Comparison of ENCODE assay signal across 22 cellular contexts in genomic region chr10:97115846-97116245, GRCh38.
DNase-seq lines count a peak whose midpoint lies in the region; ATAC-seq, FAIRE-seq and TF ChIP-seq lines count a peak whose summit lies in the region.
"Had no signal": no experiment of that assay in that cellular context is flagged by ENCODE, and none has a peak within 500 bp of the region (broad histone marks: within the 10 kb centered on the region; RNA-seq: fewer than 3 reads in every experiment).

No MANE protein-coding gene starts in this region.

- H3K9ac ChIP-seq in HepG2 (ENCODE audit: insufficient read depth, low read depth, low read length) (no peak overlapping the region), K562 (ENCODE audit: insufficient read depth in 1 of 2, low read depth in 2 of 2, low read length in 2 of 2) (no peak overlapping the region)

- no peak for TF ChIP-seq POLR2A in HepG2 (IDR thresholded peaks at IDR 0.05; ENCODE audit: insufficient read depth in 1 of 2, low read depth in 2 of 2, low read length in 2 of 2)
- no peak for TF ChIP-seq POLR2A in right lobe of liver (IDR thresholded peaks at IDR 0.05)
- TF ChIP-seq POLR2A in K562 (conservative IDR thresholded peaks at IDR 0.05): no peak

- WGBS in HepG2 (ENCODE audit: low lambda C conversion rate): 0% methylated on average over 2 of the region's 2 CpGs
- WGBS in right lobe of liver (ENCODE audit: insufficient coverage, low coverage, low lambda C conversion rate, missing lambda C conversion rate): 29% methylated on average over 2 of the region's 2 CpGs
- WGBS in K562 (ENCODE audit: insufficient coverage, low coverage, missing lambda C conversion rate): 0% methylated on average over 1 of the region's 2 CpGs

- H3K27me3 ChIP-seq in HepG2 (ENCODE audit: control insufficient read depth in 1 of 2, insufficient read depth in 2 of 2, low read length in 2 of 2): peaks cover 11 to 73% of the 10 kb centered on the region in 2 experiments; a peak in 4 of 5 replicates
- no peaks in the 10 kb centered on the region for H3K27me3 ChIP-seq in right lobe of liver
- peaks cover 10 to 56% of the 10 kb centered on the region in 2 experiments; a peak in 4 of 5 replicates for H3K27me3 ChIP-seq in K562 (ENCODE audit: control insufficient read depth in 2 of 2, insufficient read depth in 2 of 2, low read length in 2 of 2)
- H3K27me3 ChIP-seq: BE2C had no signal

- TF ChIP-seq CTCF in HepG2 (CRISPR knock-in tag; IDR thresholded peaks at IDR 0.05): no peak
- TF ChIP-seq CTCF in right lobe of liver (IDR thresholded peaks at IDR 0.05): no peak
- no peak for TF ChIP-seq CTCF in K562 (IDR thresholded peaks at IDR 0.05 in 2 of 3, conservative IDR thresholded peaks at IDR 0.05 in 1 of 3; ENCODE audit: insufficient read depth in 2 of 3, low read depth in 1 of 3, low read length in 3 of 3)
- no peak for TF ChIP-seq CTCF in glutamatergic neuron (IDR thresholded peaks at IDR 0.05; ENCODE audit: partially characterized antibody, unreplicated experiment)

- H3K9me3 ChIP-seq in HepG2 (ENCODE audit: low read length) (no peaks in the 10 kb centered on the region), right lobe of liver (no peaks in the 10 kb centered on the region), K562 (replicated peaks; ENCODE audit: control insufficient read depth, insufficient read depth, low read depth, low read length) (no peaks in the 10 kb centered on the region)
- H3K9me3 ChIP-seq: BE2C, Caco-2 had no signal

- intact Hi-C loops in HepG2 (cut with micrococcal nuclease; ENCODE audit: unreplicated experiment) (loop anchor here (5.0 kb wide), 1 partner anchor 34 kb away; no protein-coding TSS in a partner anchor), right lobe of liver (cut with DNase I) (no loop called here), K562 (cut with micrococcal nuclease) (no loop called here)

- H3K4me3 Mint-ChIP-seq in glutamatergic neuron (ENCODE audit: unreplicated experiment): peak overlapping the region; percentile 50
- H3K4me3 Mint-ChIP-seq: CD4-positive, CD25-positive, alpha-beta regulatory T cell; CD8-positive, alpha-beta T cell had no signal

- H3K4me3 ChIP-seq in HepG2 (replicated peaks in 1 of 3; ENCODE audit: insufficient read depth in 1 of 3, low read depth in 2 of 3, low read length in 3 of 3): no peak overlapping the region
- H3K4me3 ChIP-seq in right lobe of liver: no peak overlapping the region
- no peak overlapping the region for H3K4me3 ChIP-seq in K562

- H3K79me2 ChIP-seq in HepG2 (ENCODE audit: insufficient read depth, low read length) (no peaks in the 10 kb centered on the region), K562 (ENCODE audit: control insufficient read depth, insufficient read depth, low read length) (no peaks in the 10 kb centered on the region)

- ATAC-seq in HepG2: no peak
- ATAC-seq in right lobe of liver: no peak
- ATAC-seq in K562: no peak
- ATAC-seq: CD8-positive, alpha-beta T cell had no signal

- H3K4me2 ChIP-seq in HepG2 (ENCODE audit: low read depth, low read length) (no peak overlapping the region), K562 (ENCODE audit: insufficient read depth, low read length) (no peak overlapping the region)

- peak overlapping the region; percentile 65 for H3K27ac Mint-ChIP-seq in glutamatergic neuron (ENCODE audit: unreplicated experiment)
- H3K27ac Mint-ChIP-seq: CD8-positive, alpha-beta T cell had no signal

- H3K36me3 Mint-ChIP-seq in glutamatergic neuron (ENCODE audit: unreplicated experiment): peaks cover 5% of the 10 kb centered on the region
- H3K36me3 Mint-ChIP-seq: CD4-positive, CD25-positive, alpha-beta regulatory T cell; CD8-positive, alpha-beta T cell had no signal

- TF ChIP-seq EP300 in HepG2 (IDR thresholded peaks at IDR 0.05; ENCODE audit: low read depth in 2 of 2, low read length in 2 of 2): no peak
- no peak for TF ChIP-seq EP300 in HepG2 (CRISPR knock-in tag; IDR thresholded peaks at IDR 0.05; ENCODE audit: borderline replicate concordance)
- no peak for TF ChIP-seq EP300 in K562 (IDR thresholded peaks at IDR 0.05; ENCODE audit: low read length)

- no peak overlapping the region for H2AFZ ChIP-seq in HepG2 (ENCODE audit: low read length)
- H2AFZ ChIP-seq in K562 (ENCODE audit: low read depth, low read length): no peak overlapping the region

- TF ChIP-seq RAD21 in HepG2 (CRISPR knock-in tag; IDR thresholded peaks at IDR 0.05) (no peak), K562 (CRISPR knock-in tag; conservative IDR thresholded peaks at IDR 0.05 in 1 of 2, IDR thresholded peaks at IDR 0.05 in 1 of 2) (no peak)

- in situ Hi-C loops in HepG2 (cut with HindIII; ENCODE audit: extremely low pct_ligation_motif_present, low pct_unique_long_range_greater_than_20kb): no loop called here
- in situ Hi-C loops in K562 (cut with MboI): no loop called here

- no peaks in the 10 kb centered on the region for H3K9me1 ChIP-seq in K562 (ENCODE audit: control insufficient read depth, insufficient read depth, low read length)

- H4K20me1 ChIP-seq in HepG2 (ENCODE audit: insufficient read depth, low read length) (no peaks in the 10 kb centered on the region), K562 (replicated peaks; ENCODE audit: control insufficient read depth, insufficient read depth, low read length) (no peaks in the 10 kb centered on the region; the same call in 1 of the 2 replicates)

- no TSS peak for BruUV-seq in HepG2 (replicated peaks; lab: Mats Ljungman, UMichigan)
- no TSS peak for BruUV-seq in K562 (replicated peaks; lab: Mats Ljungman, UMichigan)

- H3K4me1 ChIP-seq in HepG2 (ENCODE audit: insufficient read depth, low read length) (peaks cover 6% of the 10 kb centered on the region; the same call in 1 of the 2 replicates), right lobe of liver (no peaks in the 10 kb centered on the region), K562 (replicated peaks in 1 of 2; ENCODE audit: control insufficient read depth in 2 of 2, insufficient read depth in 2 of 2, low read length in 2 of 2) (no peaks in the 10 kb centered on the region; a peak in 1 of 5 replicates)
- H3K4me1 ChIP-seq: BE2C, Caco-2 had no signal

- no peak for FAIRE-seq in HepG2 (lab: Jason Lieb, UNC)
- no peak for FAIRE-seq in K562 (lab: Jason Lieb, UNC)
- FAIRE-seq: A204.1, G401.6, GM12892 had no signal

- H3K36me3 ChIP-seq in HepG2 (replicated peaks in 1 of 2; ENCODE audit: control insufficient read depth in 1 of 2, insufficient read depth in 2 of 2, low read length in 2 of 2) (no peaks in the 10 kb centered on the region), right lobe of liver (no peaks in the 10 kb centered on the region), K562 (ENCODE audit: control insufficient read depth, insufficient read depth, low read length) (no peaks in the 10 kb centered on the region)
- H3K36me3 ChIP-seq: BE2C had no signal

- no peak for DNase-seq in HepG2 (ENCODE audit: low spot score)
- no peak for DNase-seq in right lobe of liver
- DNase-seq in K562 (ENCODE audit: extremely low read depth in 1 of 4, low spot score in 3 of 4): no peak
- no peak for DNase-seq in glutamatergic neuron
- DNase-seq in effector CD8-positive, alpha-beta T cell (lab: John Stamatoyannopoulos, UW): no peak
- no peak for DNase-seq in iPS-NIHi11 (ENCODE audit: low spot score)
- DNase-seq in nucleus accumbens (lab: John Stamatoyannopoulos, UW): no peak
- DNase-seq: ACHN; AML-193; BE2C; Caco-2; CD4-positive, CD25-positive, alpha-beta regulatory T cell; CD8-positive, alpha-beta T cell; DMS153; GOT3; H7; HCEC 1CT had no signal

- peaks cover 8% of the 10 kb centered on the region for H3K9me3 Mint-ChIP-seq in glutamatergic neuron (ENCODE audit: unreplicated experiment)
- H3K9me3 Mint-ChIP-seq: CD8-positive, alpha-beta T cell had no signal

- POLR2A ChIA-PET in HepG2 (lab: Yijun Ruan, JAX): no interaction called here
- POLR2A ChIA-PET in K562 (lab: Yijun Ruan, JAX): no interaction called here

- peaks cover 8% of the 10 kb centered on the region for H3K27me3 Mint-ChIP-seq in glutamatergic neuron (ENCODE audit: unreplicated experiment)

- peaks cover 26% of the 10 kb centered on the region for H3K4me1 Mint-ChIP-seq in glutamatergic neuron (ENCODE audit: low read depth, unreplicated experiment)
- H3K4me1 Mint-ChIP-seq: CD4-positive, CD25-positive, alpha-beta regulatory T cell had no signal

- H3K27ac ChIP-seq in HepG2 (ENCODE audit: extremely low read length, insufficient read depth, low read length) (no peak overlapping the region), right lobe of liver (no peak overlapping the region), K562 (ENCODE audit: extremely low read depth, low read depth, low read length) (no peak overlapping the region)
- H3K27ac ChIP-seq: 22Rv1, C4-2B had no signal

- CTCF ChIA-PET in HepG2 (lab: Yijun Ruan, JAX; ENCODE audit: low intra/inter-chr PET ratio, low total read pairs): no interaction called here
- CTCF ChIA-PET in K562 (lab: Yijun Ruan, JAX; ENCODE audit: low intra/inter-chr PET ratio): no interaction called here

TF ChIP-seq in HepG2, 621 proteins besides CTCF, POLR2A, EP300 and RAD21:
- TF ChIP-seq ZNF768 (CRISPR knock-in tag; IDR thresholded peaks at IDR 0.05) (peak; percentile 77; the same call in 1 of the 2 replicates), ZNF780A (CRISPR knock-in tag; IDR thresholded peaks at IDR 0.05) (no peak)

TF ChIP-seq in K562, 482 proteins besides CTCF, POLR2A, EP300 and RAD21:
- TF ChIP-seq DPF2 (IDR thresholded peaks at IDR 0.05) (no peak), RBM25 (IDR thresholded peaks at IDR 0.05; ENCODE audit: low read depth, low read length, severe bottlenecking) (peak; percentile 84), MTF1 (CRISPR knock-in tag; IDR thresholded peaks at IDR 0.05; ENCODE audit: borderline replicate concordance) (no peak), ZNF696 (CRISPR knock-in tag; conservative IDR thresholded peaks at IDR 0.05) (no peak), BHLHE40 (IDR thresholded peaks at IDR 0.05; ENCODE audit: low read length) (no peak), BCOR (IDR thresholded peaks at IDR 0.05) (peak; percentile 63), YY1 (IDR thresholded peaks at IDR 0.05; ENCODE audit: borderline replicate concordance in 1 of 3, control insufficient read depth in 1 of 3, extremely low read depth in 1 of 3, insufficient read depth in 3 of 3, insufficient read length in 1 of 3, insufficient replicate concordance in 2 of 3, low read depth in 1 of 3, low read length in 2 of 3) (no peak), GATAD2B (IDR thresholded peaks at IDR 0.05; ENCODE audit: borderline replicate concordance) (no peak), ETS2 (tag; IDR thresholded peaks at IDR 0.05; ENCODE audit: borderline replicate concordance, poor library complexity, severe bottlenecking) (no peak), ZNF431 (CRISPR knock-in tag; IDR thresholded peaks at IDR 0.05) (no peak), HDAC8 (tag; IDR thresholded peaks at IDR 0.05) (no peak), ZFP36 (IDR thresholded peaks at IDR 0.05; ENCODE audit: low read depth, low read length, partially characterized antibody) (peak; percentile 67), PHTF2 (CRISPR knock-in tag; IDR thresholded peaks at IDR 0.05) (no peak), PRPF4 (IDR thresholded peaks at IDR 0.05; ENCODE audit: insufficient read depth, low read depth, low read length, poor library complexity, severe bottlenecking) (no peak)

Comparison
In these comparisons a context has a peak if more than half of its experiments do, and no peak if none do; other contexts are left out.
1. Of the 241 proteins assayed by ChIP-seq in both HepG2 and K562: peak only in HepG2: none; only in K562: ZFP36; in both: none; in neither: 240.